Comparison of ENCODE assay signal across 8 cellular contexts in genomic region chr7:98400538-98401427, GRCh38. TPM values are rescaled to one million over a fixed set of nuclear protein-coding genes. Genes with fewer than 3 reads are reported as not detected.
DNase-seq lines count a peak whose midpoint lies in the region; ATAC-seq, FAIRE-seq and TF ChIP-seq lines count a peak whose summit lies in the region.

Gene BAIAP2L1 (minus strand): TSS chr7:98401090. CDS start chr7:98400852, 238 bp downstream.

- H3K9me2 ChIP-seq in GM23338 (ENCODE audit: insufficient read depth) (no peaks in the 10 kb centered on the region), Karpas-422 (replicated peaks; ENCODE audit: insufficient read depth, low read length) (no peaks in the 10 kb centered on the region)

- H3K36me3 Mint-ChIP-seq in GM23338 (ENCODE audit: low read depth) (peaks cover 15% of the 10 kb centered on the region), progenitor cell of endocrine pancreas (ENCODE audit: insufficient read depth) (no peaks in the 10 kb centered on the region)

- intact Hi-C loops in head of caudate nucleus (cut with DNase I): no loop called here

- H3K9me3 Mint-ChIP-seq in GM23338 (peaks cover 12% of the 10 kb centered on the region), progenitor cell of endocrine pancreas (ENCODE audit: low read depth) (no peaks in the 10 kb centered on the region)

- H3K4me1 Mint-ChIP-seq in GM23338: peaks cover 27% of the 10 kb centered on the region
- H3K4me1 Mint-ChIP-seq in progenitor cell of endocrine pancreas (ENCODE audit: low read depth): peaks cover 28% of the 10 kb centered on the region

- peak within 1 kb of the TSS; percentile 61 for H3K4me3 ChIP-seq in GM23338
- no peak within 1 kb of the TSS for H3K4me3 ChIP-seq in Karpas-422 (ENCODE audit: low read length)

- H2AFZ ChIP-seq in GM23338 (peak within 1 kb of the TSS; percentile 98), Karpas-422 (ENCODE audit: low read length) (no peak within 1 kb of the TSS)

- DNase-seq in DMS79 treated with DMSO at 0.1 percent for 48 hours (lab: John Stamatoyannopoulos, UW) (peak; percentile 86), GM23338 (ENCODE audit: low spot score) (peak; percentile 93), Karpas-422 (peak; percentile 79), SHP77 (lab: John Stamatoyannopoulos, UW) (peak; percentile 63 to 64), head of caudate nucleus (peak in 39 of 42 donors; percentile 1 to 69 (median 23)), progenitor cell of endocrine pancreas (ENCODE audit: low spot score, unreplicated experiment) (peak; percentile 100), urothelium cell line (ENCODE audit: low spot score) (peak; percentile 100)
- peak; percentile 29 to 80 (median 54) for DNase-seq in activated naive CD4-positive, alpha-beta T cell (lab: John Stamatoyannopoulos, UW)

- no peaks in the 10 kb centered on the region for H3K9me3 ChIP-seq in Karpas-422 (ENCODE audit: low read length)

- H3K79me2 ChIP-seq in GM23338 (replicated peaks; ENCODE audit: insufficient read depth): peaks cover 43% of the 10 kb centered on the region
- no peaks in the 10 kb centered on the region for H3K79me2 ChIP-seq in Karpas-422 (ENCODE audit: low read length)

- H3K27ac ChIP-seq in GM23338 (ENCODE audit: low read depth): peak within 1 kb of the TSS; percentile 95
- H3K27ac ChIP-seq in Karpas-422 (ENCODE audit: low read length): no peak within 1 kb of the TSS

- no peak within 1 kb of the TSS for H3K9ac ChIP-seq in Karpas-422 (ENCODE audit: low read length)

- peak; percentile 60 to 89 for TF ChIP-seq CTCF in GM23338 (conservative IDR thresholded peaks at IDR 0.05; ENCODE audit: low read depth in 2 of 2)
- TF ChIP-seq CTCF in progenitor cell of endocrine pancreas (IDR thresholded peaks at IDR 0.05; ENCODE audit: unreplicated experiment): peak; percentile 89

- peak; percentile 87 for ATAC-seq in GM23338

- H3F3A ChIP-seq in GM23338 (replicated peaks; ENCODE audit: low read depth): 0 out of 2 replicates have a peak, but pooled peaks cover 2% of the 10 kb centered on the region

- H3K4me2 ChIP-seq in GM23338 (peak within 1 kb of the TSS; percentile 84), Karpas-422 (ENCODE audit: low read depth, low read length, poor library complexity, severe bottlenecking) (no peak within 1 kb of the TSS)

- H3K36me3 ChIP-seq in GM23338 (ENCODE audit: insufficient read depth) (no peaks in the 10 kb centered on the region), Karpas-422 (ENCODE audit: insufficient read depth, low read length) (no peaks in the 10 kb centered on the region)

- H3K4me1 ChIP-seq in GM23338 (ENCODE audit: insufficient read depth): peaks cover 23% of the 10 kb centered on the region
- H3K4me1 ChIP-seq in Karpas-422 (ENCODE audit: low read length): peaks cover 15% of the 10 kb centered on the region

- peak; percentile 97 for FAIRE-seq in urothelium cell line (lab: Jason Lieb, UNC)

- H3K27me3 Mint-ChIP-seq in GM23338 (ENCODE audit: insufficient read depth, low read depth, poor library complexity) (peaks cover 12% of the 10 kb centered on the region), progenitor cell of endocrine pancreas (no peaks in the 10 kb centered on the region)

- peaks cover 29% of the 10 kb centered on the region for H4K20me1 ChIP-seq in GM23338 (replicated peaks; ENCODE audit: insufficient read depth)
- H4K20me1 ChIP-seq in Karpas-422 (ENCODE audit: insufficient read depth, low read depth, low read length): no peaks in the 10 kb centered on the region

- H3K27me3 ChIP-seq in GM23338 (ENCODE audit: insufficient read depth): no peaks in the 10 kb centered on the region
- H3K27me3 ChIP-seq in Karpas-422 (ENCODE audit: low read length): no peaks in the 10 kb centered on the region

- 0 out of 2 replicates have a peak within 1 kb of the TSS, but pooled peaks have one; percentile 66 for H3K27ac Mint-ChIP-seq in GM23338
- peak within 1 kb of the TSS; percentile 69 for H3K27ac Mint-ChIP-seq in progenitor cell of endocrine pancreas

- peak within 1 kb of the TSS; percentile 77 for H3K4me3 Mint-ChIP-seq in GM23338
- peak within 1 kb of the TSS; percentile 67 for H3K4me3 Mint-ChIP-seq in progenitor cell of endocrine pancreas (ENCODE audit: low read depth)

TF ChIP-seq in GM23338, 12 proteins besides CTCF, POLR2A, EP300 and RAD21:
- TF ChIP-seq ZNF114 (CRISPR knock-in tag; IDR thresholded peaks at IDR 0.05) (no peak), CREB1 (CRISPR knock-in tag; IDR thresholded peaks at IDR 0.05; ENCODE audit: low read depth) (peak; percentile 27; the same call in 1 of the 2 replicates), JUNB (IDR thresholded peaks at IDR 0.05; ENCODE audit: unreplicated experiment) (no peak), ZNF462 (CRISPR knock-in tag; IDR thresholded peaks at IDR 0.05) (no peak), POLR2AphosphoS5 (IDR thresholded peaks at IDR 0.05; ENCODE audit: low read depth) (peak; percentile 75), ETS1 (IDR thresholded peaks at IDR 0.05) (no peak), ZNF331 (CRISPR knock-in tag; IDR thresholded peaks at IDR 0.05; ENCODE audit: low read depth) (no peak), STAT1 (IDR thresholded peaks at IDR 0.05; ENCODE audit: unreplicated experiment) (no peak)

RNA-seq across cellular contexts. Expression of gene BAIAP2L1, which starts in this region (rescaled TPM):
- 37.2 and 38.3 TPM in 2 replicates for total RNA-seq in GM23338 (2014; rRNA removed; shearing (Covaris generic))
- 23.8 and 24.1 TPM in 2 replicates for polyA plus RNA-seq in GM23338 (2016; fragmentation: Nextera tagmentation; extraction: Ambion mirVana)
- not detected in 2 replicates for total RNA-seq in Karpas-422 (2014; rRNA removed; shearing (Covaris generic); ENCODE audit: low replicate concordance)
- 32.7 and 34.2 TPM in 2 replicates for total RNA-seq in progenitor cell of endocrine pancreas

Comparison
In these comparisons a context has a peak if more than half of its experiments do, and no peak if none do; other contexts are left out.
1. RNA of gene BAIAP2L1 (total RNA-seq): 37.2 to 38.3 TPM in GM23338 and 32.7 to 34.2 TPM in progenitor cell of endocrine pancreas; not detected in Karpas-422; every median in the first group is over 10 times any median in the second.
2. Peak in DNase-seq in Karpas-422; RNA of the gene not detected or under 1 TPM.
3. DNase-seq: peak in every context shown above with its lines; median percentile 100 in progenitor cell of endocrine pancreas; 100 in urothelium cell line; 93 in GM23338; 86 in DMS79 treated with DMSO at 0.1 percent for 48 hours; 79 in Karpas-422; 64 in SHP77; 54 in activated naive CD4-positive, alpha-beta T cell; 23 in head of caudate nucleus.